In genomic region chr10:44714451-44714850, GRCh38 we compare ENCODE assay signal across 28 cellular contexts.
"Had no signal": no experiment of that assay in that cellular context is flagged by ENCODE, and none has a peak within 500 bp of the region (broad histone marks: within the 10 kb centered on the region; RNA-seq: fewer than 3 reads in every experiment).

No MANE protein-coding gene starts in this region.

- H3K4me3 Mint-ChIP-seq: effector memory CD8-positive, alpha-beta T cell; immature natural killer cell; natural killer cell; neural crest cell; stimulated activated effector memory CD8-positive, alpha-beta T cell treated with anti-CD3 and anti-CD28 coated beads, Interleukin-12 subunit alpha, Interleukin-12 subunit beta, amount 100 ng/mL, for 72 hours had no signal

- H3K4me2 ChIP-seq: smooth muscle cell had no signal

- H3K27me3 ChIP-seq: esophagus squamous epithelium, heart right ventricle, neutrophil, right atrium auricular region, stomach, thyroid gland, vagina had no signal

- H3K27me3 Mint-ChIP-seq: effector memory CD8-positive, alpha-beta T cell had no signal

- H3K9me3 ChIP-seq: lower lobe of right lung, neutrophil, prostate gland, thyroid gland, vagina had no signal

- H3K4me1 Mint-ChIP-seq: immature natural killer cell; neural crest cell; stimulated activated effector memory CD8-positive, alpha-beta T cell treated with anti-CD3 and anti-CD28 coated beads, Interleukin-12 subunit alpha, Interleukin-12 subunit beta, amount 100 ng/mL, for 72 hours had no signal

- ATAC-seq: effector memory CD8-positive, alpha-beta T cell; heart right ventricle; left ventricle myocardium superior; sciatic nerve; stimulated activated effector memory CD8-positive, alpha-beta T cell treated with anti-CD3 and anti-CD28 coated beads, Interleukin-12 subunit alpha, Interleukin-12 subunit beta, amount 100 ng/mL, for 72 hours had no signal

- H3K4me3 ChIP-seq: esophagus squamous epithelium, heart right ventricle, lower lobe of right lung, prostate gland, right atrium auricular region, smooth muscle cell, stomach, thyroid gland, vagina had no signal

- DNase-seq: cortex of kidney; effector memory CD8-positive, alpha-beta T cell; erythroblast; esophagus squamous epithelium; foreskin melanocyte; glutamatergic neuron; heart right ventricle; hippocampal formation; immature natural killer cell; islet precursor cell; kidney glomerular epithelial cell; left ventricle myocardium superior; lower lobe of right lung; natural killer cell; stimulated activated CD4-positive, alpha-beta T cell treated with anti-CD3 and anti-CD28 coated beads, Interleukin-2, amount 100 ng/mL, for 24 hours; stimulated activated CD4-positive, alpha-beta T cell treated with anti-CD3 and anti-CD28 coated beads, Interleukin-4, amount 100 ng/mL, for 24 hours; stimulated activated naive CD4-positive, alpha-beta T cell treated with Interleukin-2 at 50 U/mL for 16 hours; stomach; thyroid gland; trophoblast cell had no signal

- H3K36me3 ChIP-seq: esophagus squamous epithelium, heart right ventricle, lower lobe of right lung, neutrophil, prostate gland, right atrium auricular region, stomach, thyroid gland, vagina had no signal

- H3K36me3 Mint-ChIP-seq: immature natural killer cell; natural killer cell; stimulated activated effector memory CD8-positive, alpha-beta T cell treated with anti-CD3 and anti-CD28 coated beads, Interleukin-12 subunit alpha, Interleukin-12 subunit beta, amount 100 ng/mL, for 72 hours had no signal

- H3K4me1 ChIP-seq: esophagus squamous epithelium, heart right ventricle, lower lobe of right lung, prostate gland, right atrium auricular region, stomach, thyroid gland, vagina had no signal

- H3K27ac ChIP-seq: esophagus squamous epithelium, heart right ventricle, lower lobe of right lung, neutrophil, prostate gland, right atrium auricular region, stomach, thyroid gland, vagina had no signal

- H3K27ac Mint-ChIP-seq: effector memory CD8-positive, alpha-beta T cell; immature natural killer cell; natural killer cell; stimulated activated effector memory CD8-positive, alpha-beta T cell treated with anti-CD3 and anti-CD28 coated beads, Interleukin-12 subunit alpha, Interleukin-12 subunit beta, amount 100 ng/mL, for 72 hours had no signal
